ENCODE assay signal across 10 cellular contexts in the genomic region with DNA sequence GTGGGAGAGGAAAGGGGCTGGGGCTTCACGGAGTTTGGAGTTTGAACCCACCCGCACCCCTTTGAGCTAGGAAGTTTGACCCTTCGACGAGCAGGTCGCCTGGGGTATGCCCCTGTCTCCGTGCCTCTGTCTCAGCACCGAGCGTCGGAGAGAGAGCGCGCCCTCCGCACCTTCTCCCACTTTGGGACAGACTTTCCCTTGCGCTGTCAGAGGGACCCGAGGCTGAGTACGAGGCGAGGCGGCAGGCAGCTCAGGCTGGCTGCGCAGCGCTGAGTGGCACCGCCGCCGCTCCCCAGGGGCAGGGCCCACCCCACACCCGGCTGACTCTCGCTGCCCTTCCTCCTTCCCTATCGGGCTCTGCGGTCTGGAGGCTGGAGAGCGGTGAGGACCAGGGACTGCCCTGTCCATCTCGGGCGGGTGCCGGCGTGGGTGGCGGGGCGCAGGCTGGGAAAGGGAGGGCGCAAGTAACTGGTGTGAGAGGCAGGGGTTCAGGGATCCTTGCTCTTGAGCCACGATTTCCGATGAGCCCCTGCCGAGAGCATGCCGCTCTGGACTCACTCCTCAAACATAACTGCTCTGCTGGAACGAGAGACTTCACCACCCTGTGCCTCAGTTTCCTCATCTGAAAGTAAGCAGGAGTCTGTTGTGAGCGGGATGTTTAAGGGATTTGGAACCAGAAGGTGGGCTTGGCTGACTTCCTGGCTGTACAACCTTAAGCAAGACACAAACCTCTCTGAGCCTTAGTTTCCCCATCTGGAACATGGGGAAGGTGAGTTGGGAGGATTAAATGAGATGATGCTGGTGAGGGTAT. TPM values are rescaled to one million over a fixed set of nuclear protein-coding genes. Genes with fewer than 3 reads are reported as not detected.
DNase-seq lines count a peak whose midpoint lies in the region; ATAC-seq and TF ChIP-seq lines count a peak whose summit lies in the region.
"Had no signal": no experiment of that assay in that cellular context is flagged by ENCODE, and none has a peak within 500 bp of the region (broad histone marks: within the 10 kb centered on the region; RNA-seq: fewer than 3 reads in every experiment).

No MANE protein-coding gene starts in this region.

- H3K4me3 ChIP-seq in HUES6 (ENCODE audit: low read depth, low read length) (peak overlapping the region; percentile 69), smooth muscle cell (peak overlapping the region; percentile 53)

- TF ChIP-seq CTCF in brain (conservative IDR thresholded peaks at IDR 0.05) (no peak), smooth muscle cell (IDR thresholded peaks at IDR 0.05; ENCODE audit: borderline replicate concordance, insufficient read depth, poor library complexity, severe bottlenecking) (no peak)

- 5% methylated on average over 37 of the region's 40 CpGs for WGBS in smooth muscle cell (ENCODE audit: low lambda C conversion rate)

- peak overlapping the region; percentile 77 for H2AFZ ChIP-seq in smooth muscle cell (ENCODE audit: low read depth)

- H3K27ac ChIP-seq in HUES6 (ENCODE audit: low read depth, low read length), result no peak overlapping the region
- H3K27ac ChIP-seq in smooth muscle cell (ENCODE audit: low read depth), result no peak overlapping the region

- H3K36me3 ChIP-seq in HUES6 (ENCODE audit: control insufficient read depth, insufficient read depth, low read length) (no peaks in the 10 kb centered on the region), smooth muscle cell (ENCODE audit: low read depth) (no peaks in the 10 kb centered on the region)

- ATAC-seq in GM21390 (IDR thresholded peaks at IDR 0.05; ENCODE audit: unreplicated experiment) (no peak), HG02884 (IDR thresholded peaks at IDR 0.05; ENCODE audit: unreplicated experiment) (no peak)

- H3K9me3 Mint-ChIP-seq in brain, result peaks cover 3 to 26% (median 9%) of the 10 kb centered on the region in 5 experiments

- no peaks in the 10 kb centered on the region for H4K20me1 ChIP-seq in smooth muscle cell (ENCODE audit: low read depth)

- H3K9ac ChIP-seq in HUES6 (ENCODE audit: low read length), result no peak overlapping the region
- no peak overlapping the region for H3K9ac ChIP-seq in smooth muscle cell (ENCODE audit: low read depth)

- DNase-seq in islet precursor cell (peak; percentile 71), smooth muscle cell (lab: John Stamatoyannopoulos, UW; ENCODE audit: unreplicated experiment) (no peak), medulla oblongata (ENCODE audit: extremely low spot score) (no peak), DMS153 (lab: John Stamatoyannopoulos, UW) (no peak)
- DNase-seq: T-helper 2 cell had no signal

- H3K36me3 Mint-ChIP-seq in brain, result no peaks in the 10 kb centered on the region

- H3K9me3 ChIP-seq in HUES6 (ENCODE audit: control insufficient read depth, insufficient read depth, low read depth, low read length), result no peaks in the 10 kb centered on the region
- no peaks in the 10 kb centered on the region for H3K9me3 ChIP-seq in smooth muscle cell (replicated peaks; ENCODE audit: low read depth)

- H3K4me1 ChIP-seq in HUES6 (ENCODE audit: control insufficient read depth, insufficient read depth, low read length) (peaks cover 14% of the 10 kb centered on the region), smooth muscle cell (ENCODE audit: low read depth) (peaks cover 6% of the 10 kb centered on the region)

- H3F3A ChIP-seq in smooth muscle cell (ENCODE audit: low read depth), result peaks cover 10% of the 10 kb centered on the region

- H3K79me2 ChIP-seq in smooth muscle cell (ENCODE audit: low read depth), result no peaks in the 10 kb centered on the region

- peak overlapping the region; percentile 53 to 74 (median 65) for H3K4me3 Mint-ChIP-seq in brain

- peak overlapping the region; percentile 91 for H3K4me2 ChIP-seq in smooth muscle cell

- H3K27me3 ChIP-seq in HUES6 (ENCODE audit: control insufficient read depth, insufficient read depth, low read length) (peaks cover 87% of the 10 kb centered on the region), smooth muscle cell (ENCODE audit: low read depth) (peaks cover 35% of the 10 kb centered on the region)

- H3K4me1 Mint-ChIP-seq in brain, result peaks cover 13% of the 10 kb centered on the region

- H3K27ac Mint-ChIP-seq in brain, result no peak overlapping the region

- peaks cover 88% of the 10 kb centered on the region for H3K27me3 Mint-ChIP-seq in brain

RNA-seq across cellular contexts. Expression of gene BEAN1, which starts 1.0 kb away (rescaled TPM):
- 6.1 TPM for polyA plus RNA-seq in brain (ENCODE audit: insufficient read depth, low read depth, low replicate concordance)
- total RNA-seq in smooth muscle cell, result 0.81 and 0.94 TPM in 2 replicates
- 2.2 and 4.9 TPM in 2 replicates for polyA plus RNA-seq in smooth muscle cell
- total RNA-seq: fibroblast of lung had no signal
